In genomic region chr17:50443492-50444051, GRCh38 we compare ENCODE assay signal across 1 cellular context.
TF ChIP-seq lines count a peak whose summit lies in the region.

No MANE protein-coding gene starts in this region.

TF ChIP-seq in K562, 482 proteins besides CTCF, POLR2A, EP300 and RAD21 (continued from another document):
- TF ChIP-seq, protein P1, sequence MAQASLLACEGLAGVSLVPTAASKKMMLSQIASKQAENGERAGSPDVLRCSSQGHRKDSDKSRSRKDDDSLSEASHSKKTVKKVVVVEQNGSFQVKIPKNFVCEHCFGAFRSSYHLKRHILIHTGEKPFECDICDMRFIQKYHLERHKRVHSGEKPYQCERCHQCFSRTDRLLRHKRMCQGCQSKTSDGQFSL (CRISPR knock-in tag; IDR thresholded peaks at IDR 0.05) = no peak
- TF ChIP-seq, protein P1 (tag; IDR thresholded peaks at IDR 0.05) = no peak
- TF ChIP-seq FOXM1 (IDR thresholded peaks at IDR 0.05; ENCODE audit: low read depth) (peak; percentile 13; the same call in 1 of the 2 replicates), FOXM1 (CRISPR knock-in tag; IDR thresholded peaks at IDR 0.05; ENCODE audit: low read depth) (no peak), ZNF324 (CRISPR knock-in tag; IDR thresholded peaks at IDR 0.05) (no peak), MAFF (IDR thresholded peaks at IDR 0.05; ENCODE audit: low read length) (no peak), CHD7 (IDR thresholded peaks at IDR 0.05; ENCODE audit: low read depth, low read length) (no peak), BCOR (IDR thresholded peaks at IDR 0.05) (no peak), NR4A1 (CRISPR knock-in tag; IDR thresholded peaks at IDR 0.05) (no peak), NR4A1 (tag; IDR thresholded peaks at IDR 0.05) (no peak), VEZF1 (CRISPR knock-in tag; IDR thresholded peaks at IDR 0.05) (peak; percentile 82), HDAC6 (IDR thresholded peaks at IDR 0.05; ENCODE audit: low read depth, low read length) (no peak), ZNF511 (CRISPR knock-in tag; IDR thresholded peaks at IDR 0.05) (no peak)
